ENCODE assay signal across 8 cellular contexts in the genomic region with DNA sequence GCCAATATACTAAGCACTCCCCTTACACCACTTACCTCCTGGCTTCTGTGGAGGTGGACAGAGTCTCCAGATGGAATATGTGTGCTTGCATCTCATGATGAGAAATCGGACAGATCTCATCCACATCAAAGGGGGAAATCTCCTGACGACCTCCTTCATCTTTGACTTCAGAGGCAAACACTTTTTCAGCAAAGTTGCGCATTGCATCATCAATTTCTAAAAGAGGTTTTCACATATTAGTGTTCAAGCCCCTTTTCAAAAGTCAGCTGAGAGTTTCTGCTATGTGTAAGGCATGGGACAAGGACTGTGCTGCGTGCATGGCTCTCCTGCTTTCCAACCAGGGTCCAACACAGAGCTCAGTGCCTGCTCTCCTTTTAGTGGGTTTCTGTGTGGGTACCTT. TPM values are rescaled to one million over a fixed set of nuclear protein-coding genes. Genes with fewer than 3 reads are reported as not detected.
"Had no signal": no experiment of that assay in that cellular context is flagged by ENCODE, and none has a peak within 500 bp of the region (broad histone marks: within the 10 kb centered on the region; RNA-seq: fewer than 3 reads in every experiment).

No MANE protein-coding gene starts in this region.

- H3K4me3 ChIP-seq: GM23338 had no signal

- H3K4me2 ChIP-seq: GM23338 had no signal

- FAIRE-seq: H1, H54 had no signal

- H2AFZ ChIP-seq: GM23338 had no signal

- H3K27ac ChIP-seq: HL-60 had no signal

- DNase-seq: H9, HCEC 1CT, KG1 had no signal

- ATAC-seq: GM23338 had no signal

RNA-seq across cellular contexts. Expression of gene AMPD1, which starts 6.8 kb away (rescaled TPM):
- total RNA-seq: GM23338, H1, H9, HT1080 had no signal
- polyA plus RNA-seq: H1 had no signal
